ENCODE assay signal across 17 cellular contexts in the genomic region with DNA sequence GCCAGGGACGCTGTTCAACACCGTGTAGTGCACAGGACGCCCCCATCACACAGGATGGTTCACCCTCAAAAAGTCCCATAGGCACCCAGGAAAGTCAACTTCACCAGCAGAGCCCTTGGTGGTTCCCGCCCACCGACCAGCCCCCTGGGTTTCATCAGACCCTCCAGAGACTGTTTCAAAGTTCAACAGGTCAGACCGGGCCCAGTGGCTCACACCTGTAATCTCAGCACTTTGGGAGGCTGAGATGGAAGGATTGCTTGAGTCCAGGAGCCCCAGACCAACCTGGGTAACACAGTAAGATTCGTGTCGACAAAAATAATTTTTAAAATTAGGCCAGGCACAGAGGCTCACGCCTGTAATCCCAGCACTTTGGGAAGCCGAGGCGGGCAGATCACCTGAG.
DNase-seq lines count a peak whose midpoint lies in the region; ATAC-seq and TF ChIP-seq lines count a peak whose summit lies in the region.
"Had no signal": no experiment of that assay in that cellular context is flagged by ENCODE, and none has a peak within 500 bp of the region (broad histone marks: within the 10 kb centered on the region; RNA-seq: fewer than 3 reads in every experiment).

No MANE protein-coding gene starts in this region.

- H3K27me3 ChIP-seq in ascending aorta (no peaks in the 10 kb centered on the region), suprapubic skin (no peaks in the 10 kb centered on the region)
- H3K27me3 ChIP-seq: colonic mucosa had no signal

- H3K27ac ChIP-seq in ascending aorta (peak overlapping the region; percentile 94 to 97), suprapubic skin (peak overlapping the region; percentile 78)
- H3K27ac ChIP-seq: HL-60 had no signal

- H3K36me3 Mint-ChIP-seq in HFFc6 (ENCODE audit: low read depth) (peaks cover 14% of the 10 kb centered on the region), mesothelial cell of epicardium (peaks cover 6% of the 10 kb centered on the region)
- peaks cover 0 to 6% of the 10 kb centered on the region in 2 donors for H3K36me3 Mint-ChIP-seq in activated T-cell treated with anti-CD3 and anti-CD28 coated beads, Interleukin-2, amount 50 U/mL, for 72 hours (ENCODE audit: insufficient read depth in 2 of 2)

- no peak for TF ChIP-seq EP300 in suprapubic skin (IDR thresholded peaks at IDR 0.05)

- TF ChIP-seq CTCF in HFFc6 (IDR thresholded peaks at IDR 0.05) = no peak
- TF ChIP-seq CTCF in ascending aorta (IDR thresholded peaks at IDR 0.05) = no peak
- TF ChIP-seq CTCF in mesothelial cell of epicardium (IDR thresholded peaks at IDR 0.05; ENCODE audit: unreplicated experiment) = no peak
- TF ChIP-seq CTCF in suprapubic skin (IDR thresholded peaks at IDR 0.05) = no peak

- H3K4me1 Mint-ChIP-seq in HFFc6 (ENCODE audit: low read depth) (peaks cover 36% of the 10 kb centered on the region), mesothelial cell of epicardium (peaks cover 30% of the 10 kb centered on the region)
- H3K4me1 Mint-ChIP-seq in activated T-cell treated with anti-CD3 and anti-CD28 coated beads, Interleukin-2, amount 50 U/mL, for 72 hours (ENCODE audit: low read depth) = peaks cover 22% of the 10 kb centered on the region

- H3K9me3 ChIP-seq in ascending aorta (no peaks in the 10 kb centered on the region), suprapubic skin (no peaks in the 10 kb centered on the region)
- H3K9me3 ChIP-seq: colonic mucosa had no signal

- 98% methylated on average over 5 of the region's 11 CpGs for WGBS in suprapubic skin

- intact Hi-C loops in ascending aorta (cut with DNase I) = loop anchor here (5.0 kb wide), 1 partner anchor 39 kb away; no protein-coding TSS in a partner anchor

- H3K36me3 ChIP-seq in ascending aorta = no peaks in the 10 kb centered on the region
- H3K36me3 ChIP-seq in suprapubic skin = no peaks in the 10 kb centered on the region
- H3K36me3 ChIP-seq: colonic mucosa had no signal

- H3K4me3 ChIP-seq in ascending aorta (no peak overlapping the region), suprapubic skin (no peak overlapping the region)
- H3K4me3 ChIP-seq: colonic mucosa had no signal

- no peak for TF ChIP-seq POLR2A in suprapubic skin (IDR thresholded peaks at IDR 0.05)

- DNase-seq in HFFc6 (no peak), ascending aorta (ENCODE audit: low spot score in 2 of 2) (no peak), mesothelial cell of epicardium (ENCODE audit: low spot score in 2 of 2, unreplicated experiment in 2 of 2) (no peak), suprapubic skin (ENCODE audit: low spot score in 2 of 2) (no peak), C1 segment of cervical spinal cord (lab: John Stamatoyannopoulos, UW) (no peak)
- DNase-seq in activated T-cell treated with anti-CD3 and anti-CD28 coated beads, Interleukin-2, amount 50 U/mL, for 72 hours = no peak
- DNase-seq: activated CD4-positive, alpha-beta T cell treated with anti-CD3 and anti-CD28 coated beads, Interleukin-2, amount 10 ng/mL, durations not matched to agents 24 days and 14 days; colonic mucosa; DMS79; NCI-H1105; NCI-H69; small intestine; SW 1271 had no signal

- H3K27me3 Mint-ChIP-seq in HFFc6 (ENCODE audit: insufficient read depth) (no peaks in the 10 kb centered on the region; the same call in 1 of the 2 replicates), mesothelial cell of epicardium (ENCODE audit: low read depth) (no peaks in the 10 kb centered on the region)
- no peaks in the 10 kb centered on the region for H3K27me3 Mint-ChIP-seq in activated T-cell treated with anti-CD3 and anti-CD28 coated beads, Interleukin-2, amount 50 U/mL, for 72 hours (ENCODE audit: low read depth)
- H3K27me3 Mint-ChIP-seq: activated CD4-positive, alpha-beta T cell treated with anti-CD3 and anti-CD28 coated beads, Interleukin-2, amount 10 ng/mL, durations not matched to agents 24 days and 14 days had no signal

- H3K4me3 Mint-ChIP-seq in HFFc6 (no peak overlapping the region), mesothelial cell of epicardium (no peak overlapping the region)
- H3K4me3 Mint-ChIP-seq in activated T-cell treated with anti-CD3 and anti-CD28 coated beads, Interleukin-2, amount 50 U/mL, for 72 hours = no peak overlapping the region
- H3K4me3 Mint-ChIP-seq: activated CD4-positive, alpha-beta T cell treated with anti-CD3 and anti-CD28 coated beads, Interleukin-2, amount 10 ng/mL, durations not matched to agents 24 days and 14 days had no signal

- H3K9me3 Mint-ChIP-seq in HFFc6 (no peaks in the 10 kb centered on the region), mesothelial cell of epicardium (no peaks in the 10 kb centered on the region)
- no peaks in the 10 kb centered on the region for H3K9me3 Mint-ChIP-seq in activated T-cell treated with anti-CD3 and anti-CD28 coated beads, Interleukin-2, amount 50 U/mL, for 72 hours
- H3K9me3 Mint-ChIP-seq: activated CD4-positive, alpha-beta T cell treated with anti-CD3 and anti-CD28 coated beads, Interleukin-2, amount 10 ng/mL, durations not matched to agents 24 days and 14 days had no signal

- H3K27ac Mint-ChIP-seq in HFFc6 (peak overlapping the region; percentile 98), mesothelial cell of epicardium (peak overlapping the region; percentile 100)
- no peak overlapping the region for H3K27ac Mint-ChIP-seq in activated T-cell treated with anti-CD3 and anti-CD28 coated beads, Interleukin-2, amount 50 U/mL, for 72 hours
- H3K27ac Mint-ChIP-seq: activated CD4-positive, alpha-beta T cell treated with anti-CD3 and anti-CD28 coated beads, Interleukin-2, amount 10 ng/mL, durations not matched to agents 24 days and 14 days had no signal

- peaks cover 23 to 48% of the 10 kb centered on the region in 2 donors for H3K4me1 ChIP-seq in ascending aorta
- H3K4me1 ChIP-seq in suprapubic skin = peaks cover 30% of the 10 kb centered on the region
- H3K4me1 ChIP-seq: colonic mucosa had no signal

- ATAC-seq in GM19455 (IDR thresholded peaks at IDR 0.05; ENCODE audit: unreplicated experiment) = no peak
- ATAC-seq in activated T-cell treated with anti-CD3 and anti-CD28 coated beads, Interleukin-2, amount 50 U/mL, for 72 hours (replicated peaks in 1 of 2) = no peak
- ATAC-seq in HG02973 (IDR thresholded peaks at IDR 0.05; ENCODE audit: unreplicated experiment) = no peak
- ATAC-seq: left lobe of liver had no signal
